Comparison of ENCODE assay signal across 18 cellular contexts in the genomic region with DNA sequence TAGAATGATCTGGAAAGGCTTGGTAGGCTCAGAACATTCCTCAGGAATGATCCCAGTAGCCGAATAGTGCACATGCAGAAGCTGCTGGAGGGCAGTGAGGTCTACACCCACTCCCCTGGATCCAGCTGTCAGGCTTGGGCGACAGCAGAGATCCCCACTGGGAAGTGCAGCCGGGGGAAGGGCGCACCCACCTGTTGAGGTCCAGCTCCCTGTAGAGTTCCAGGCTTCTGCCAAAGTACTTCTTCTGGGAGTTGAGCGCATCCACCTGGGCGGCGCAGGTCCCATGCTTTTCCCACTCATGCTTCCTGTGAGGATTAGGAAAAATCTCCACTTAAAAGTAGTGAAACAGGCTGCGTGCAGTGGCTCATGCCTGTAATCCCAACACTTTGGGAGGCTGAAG.
"Had no signal": no experiment of that assay in that cellular context is flagged by ENCODE, and none has a peak within 500 bp of the region (broad histone marks: within the 10 kb centered on the region; RNA-seq: fewer than 3 reads in every experiment).

No MANE protein-coding gene starts in this region.

- H3K27ac ChIP-seq: SJSA1, SK-N-MC had no signal

- H3K4me3 Mint-ChIP-seq: IgD-negative memory B cell had no signal

- H3K36me3 ChIP-seq: SJSA1 had no signal

- H3K4me3 ChIP-seq: SJSA1 had no signal

- H3K9me3 ChIP-seq: SJSA1 had no signal

- FAIRE-seq: RCC 7860 had no signal

- DNase-seq: KBM-7, MV-4-11, NCI-H1048, NCI-H1105, NCI-H1436 treated with DMSO at 0.1 percent for 48 hours, NCI-H1694, NCI-H187 treated with DMSO at 0.1 percent for 48 hours, NCI-H2029 treated with DMSO at 0.1 percent for 48 hours, NCI-H524, NCI-H526 treated with DMSO at 0.1 percent for 48 hours, NCI-H774, Right ventricle myocardium superior, RPMI8226, SIG-M5 had no signal

- H3K9me3 Mint-ChIP-seq: IgD-negative memory B cell had no signal

- H3K27me3 ChIP-seq: SJSA1 had no signal

- H3K27me3 Mint-ChIP-seq: IgD-negative memory B cell had no signal
